In the genomic region with DNA sequence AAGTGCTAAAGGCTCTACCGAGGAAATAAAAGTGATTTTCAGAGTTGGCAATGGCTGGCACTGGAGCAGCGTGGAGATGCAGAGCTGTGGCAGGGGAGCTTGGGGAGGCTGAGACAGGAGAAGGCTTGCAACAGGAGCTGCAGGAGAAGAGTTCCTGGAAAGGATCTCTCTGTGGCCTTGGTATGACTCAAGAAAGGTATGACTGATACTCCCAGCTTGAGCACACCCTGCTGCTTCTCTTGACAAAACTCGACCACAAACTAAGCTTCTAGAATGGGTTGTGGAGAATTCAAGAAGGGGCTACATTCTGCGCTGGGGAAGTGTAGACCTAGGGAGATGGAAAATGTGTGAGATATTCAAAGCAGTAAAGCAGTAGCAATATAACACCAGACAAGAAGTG, we compare ENCODE assay signal across 20 cellular contexts. TPM values are rescaled to one million over a fixed set of nuclear protein-coding genes. Genes with fewer than 3 reads are reported as not detected.
DNase-seq lines count a peak whose midpoint lies in the region; ATAC-seq and TF ChIP-seq lines count a peak whose summit lies in the region.
"Had no signal": no experiment of that assay in that cellular context is flagged by ENCODE, and none has a peak within 500 bp of the region (broad histone marks: within the 10 kb centered on the region; RNA-seq: fewer than 3 reads in every experiment).

No MANE protein-coding gene starts in this region.

- peak overlapping the region; percentile 69 for H3K27ac ChIP-seq in VCaP
- H3K27ac ChIP-seq: A549, heart left ventricle, sigmoid colon, WERI-Rb-1 had no signal

- H3K27me3 Mint-ChIP-seq in activated T-cell treated with anti-CD3 and anti-CD28 coated beads, Interleukin-2, amount 50 U/mL, for 72 hours (ENCODE audit: low read depth) = no peaks in the 10 kb centered on the region
- no peaks in the 10 kb centered on the region for H3K27me3 Mint-ChIP-seq in activated T-cell treated with anti-CD3 and anti-CD28 coated beads, Interleukin-2, amount 50 U/mL, for 24 hours
- H3K27me3 Mint-ChIP-seq: type B pancreatic cell had no signal

- peak in 1 of 2 donors; percentile 1 for DNase-seq in activated T-cell treated with anti-CD3 and anti-CD28 coated beads, Interleukin-2, amount 50 U/mL, for 72 hours
- DNase-seq in activated T-cell treated with anti-CD3 and anti-CD28 coated beads, Interleukin-2, amount 50 U/mL, for 24 hours = no peak
- DNase-seq in NCI-H524 treated with DMSO at 0.1 percent for 48 hours (lab: John Stamatoyannopoulos, UW) (no peak), COLO829 (ENCODE audit: low spot score) (no peak)
- DNase-seq in central memory CD4-positive, alpha-beta T cell = no peak
- DNase-seq: activated gamma-delta T cell, DMS79, heart left ventricle, mesendoderm, NCI-H1048, NCI-H187, NCI-H526 treated with DMSO at 0.1 percent for 48 hours, sigmoid colon, WERI-Rb-1 had no signal

- no peak for TF ChIP-seq CTCF in VCaP (conservative IDR thresholded peaks at IDR 0.05)

- ATAC-seq in activated T-cell treated with anti-CD3 and anti-CD28 coated beads, Interleukin-2, amount 50 U/mL, for 72 hours (replicated peaks in 1 of 2) = peak; percentile 69 to 85
- peak; percentile 57 for ATAC-seq in esophagus mucosa
- ATAC-seq in GM18870 (IDR thresholded peaks at IDR 0.05; ENCODE audit: unreplicated experiment) = no peak
- ATAC-seq: A549, heart left ventricle, HepG2 had no signal

- H3K4me3 Mint-ChIP-seq in activated T-cell treated with anti-CD3 and anti-CD28 coated beads, Interleukin-2, amount 50 U/mL, for 72 hours = no peak overlapping the region
- no peak overlapping the region for H3K4me3 Mint-ChIP-seq in activated T-cell treated with anti-CD3 and anti-CD28 coated beads, Interleukin-2, amount 50 U/mL, for 24 hours
- H3K4me3 Mint-ChIP-seq: type B pancreatic cell had no signal

- H3K4me1 Mint-ChIP-seq in activated T-cell treated with anti-CD3 and anti-CD28 coated beads, Interleukin-2, amount 50 U/mL, for 72 hours (ENCODE audit: low read depth) = peaks cover 7% of the 10 kb centered on the region
- peaks cover 5% of the 10 kb centered on the region for H3K4me1 Mint-ChIP-seq in activated T-cell treated with anti-CD3 and anti-CD28 coated beads, Interleukin-2, amount 50 U/mL, for 24 hours (ENCODE audit: low read depth)

- H3K36me3 Mint-ChIP-seq in activated T-cell treated with anti-CD3 and anti-CD28 coated beads, Interleukin-2, amount 50 U/mL, for 72 hours (ENCODE audit: insufficient read depth in 2 of 2) = no peaks in the 10 kb centered on the region
- H3K36me3 Mint-ChIP-seq in activated T-cell treated with anti-CD3 and anti-CD28 coated beads, Interleukin-2, amount 50 U/mL, for 24 hours (ENCODE audit: low read depth) = peaks cover 9% of the 10 kb centered on the region
- H3K36me3 Mint-ChIP-seq: type B pancreatic cell had no signal

- no peak overlapping the region for H3K27ac Mint-ChIP-seq in activated T-cell treated with anti-CD3 and anti-CD28 coated beads, Interleukin-2, amount 50 U/mL, for 72 hours
- no peak overlapping the region for H3K27ac Mint-ChIP-seq in activated T-cell treated with anti-CD3 and anti-CD28 coated beads, Interleukin-2, amount 50 U/mL, for 24 hours
- H3K27ac Mint-ChIP-seq: type B pancreatic cell had no signal

- no peaks in the 10 kb centered on the region for H3K9me3 Mint-ChIP-seq in activated T-cell treated with anti-CD3 and anti-CD28 coated beads, Interleukin-2, amount 50 U/mL, for 72 hours
- no peaks in the 10 kb centered on the region for H3K9me3 Mint-ChIP-seq in activated T-cell treated with anti-CD3 and anti-CD28 coated beads, Interleukin-2, amount 50 U/mL, for 24 hours
- H3K9me3 Mint-ChIP-seq: type B pancreatic cell had no signal

RNA-seq across cellular contexts. Expression of a gene that starts 41.6 kb away (rescaled TPM):
- total RNA-seq in activated T-cell treated with anti-CD3 and anti-CD28 coated beads, Interleukin-2, amount 50 U/mL, for 72 hours = 10 to 100 TPM; 66.0 to 66.8 TPM
- total RNA-seq in esophagus mucosa = 90.5 TPM
